In genomic region chr22:27107005-27107404, GRCh38 we compare ENCODE assay signal across 21 cellular contexts.
DNase-seq lines count a peak whose midpoint lies in the region; ATAC-seq, FAIRE-seq and TF ChIP-seq lines count a peak whose summit lies in the region.
"Had no signal": no experiment of that assay in that cellular context is flagged by ENCODE, and none has a peak within 500 bp of the region (broad histone marks: within the 10 kb centered on the region; RNA-seq: fewer than 3 reads in every experiment).

No MANE protein-coding gene starts in this region.

- TF ChIP-seq CTCF in A549 (IDR thresholded peaks at IDR 0.05), result no peak
- no peak for TF ChIP-seq CTCF in ascending aorta (IDR thresholded peaks at IDR 0.05)

- H3K4me2 ChIP-seq in A549, result no peak overlapping the region; the same call in 1 of the 3 replicates

- ATAC-seq in A549 (no peak), HG02840 (IDR thresholded peaks at IDR 0.05; ENCODE audit: low FRiP score, unreplicated experiment) (no peak)
- ATAC-seq in stimulated activated effector memory CD8-positive, alpha-beta T cell treated with anti-CD3 and anti-CD28 coated beads, Interleukin-12 subunit alpha, Interleukin-12 subunit beta, amount 100 ng/mL, for 72 hours, result no peak

- no peaks in the 10 kb centered on the region for H3K9me3 ChIP-seq in A549
- no peaks in the 10 kb centered on the region for H3K9me3 ChIP-seq in ascending aorta
- H3K9me3 ChIP-seq in stomach smooth muscle (ENCODE audit: control insufficient read depth in 2 of 2, low read length in 2 of 2), result no peaks in the 10 kb centered on the region
- H3K9me3 ChIP-seq: Caco-2, MG63 had no signal

- no peak overlapping the region for H3K4me3 Mint-ChIP-seq in stimulated activated effector memory CD8-positive, alpha-beta T cell treated with anti-CD3 and anti-CD28 coated beads, Interleukin-12 subunit alpha, Interleukin-12 subunit beta, amount 100 ng/mL, for 72 hours
- H3K4me3 Mint-ChIP-seq: B cell; CD4-positive, CD25-positive, alpha-beta regulatory T cell; H9 had no signal

- H3K9me3 Mint-ChIP-seq in stimulated activated effector memory CD8-positive, alpha-beta T cell treated with anti-CD3 and anti-CD28 coated beads, Interleukin-12 subunit alpha, Interleukin-12 subunit beta, amount 100 ng/mL, for 72 hours, result peaks cover 4% of the 10 kb centered on the region
- H3K9me3 Mint-ChIP-seq: H9 had no signal

- no peaks in the 10 kb centered on the region for H3K36me3 Mint-ChIP-seq in stimulated activated effector memory CD8-positive, alpha-beta T cell treated with anti-CD3 and anti-CD28 coated beads, Interleukin-12 subunit alpha, Interleukin-12 subunit beta, amount 100 ng/mL, for 72 hours
- H3K36me3 Mint-ChIP-seq: CD4-positive, CD25-positive, alpha-beta regulatory T cell had no signal

- WGBS in A549 (ENCODE audit: missing lambda C conversion rate), result 96% methylated on average over 4 of the region's 4 CpGs

- H3K4me3 ChIP-seq in A549 (no peak overlapping the region), ascending aorta (no peak overlapping the region), stomach smooth muscle (ENCODE audit: low read length in 2 of 2) (no peak overlapping the region)
- H3K4me3 ChIP-seq: MG63 had no signal

- H3K27me3 ChIP-seq in ascending aorta (no peaks in the 10 kb centered on the region), stomach smooth muscle (ENCODE audit: control insufficient read depth in 1 of 2, insufficient read depth in 2 of 2, low read length in 2 of 2) (no peaks in the 10 kb centered on the region)
- H3K27me3 ChIP-seq: MG63 had no signal

- no peaks in the 10 kb centered on the region for H3K4me1 Mint-ChIP-seq in stimulated activated effector memory CD8-positive, alpha-beta T cell treated with anti-CD3 and anti-CD28 coated beads, Interleukin-12 subunit alpha, Interleukin-12 subunit beta, amount 100 ng/mL, for 72 hours
- H3K4me1 Mint-ChIP-seq: B cell; CD4-positive, CD25-positive, alpha-beta regulatory T cell had no signal

- CTCF ChIA-PET in A549 (lab: Yijun Ruan, JAX), result interaction anchor here (1.1 kb wide), 1 partner anchor 28 kb away, joined by 4 read pairs; no protein-coding TSS in a partner anchor

- no peak for FAIRE-seq in A549 (lab: Jason Lieb, UNC)
- FAIRE-seq: GM19239 had no signal

- intact Hi-C loops in ascending aorta (cut with DNase I), result loop anchor here (2.0 to 10.0 kb wide), 3 partner anchors 220 to 695 kb away; partner anchors contain the start of gene MN1

- H3K36me3 ChIP-seq in ascending aorta, result no peaks in the 10 kb centered on the region
- H3K36me3 ChIP-seq in stomach smooth muscle (ENCODE audit: control insufficient read depth in 2 of 2, insufficient read depth in 2 of 2, low read length in 2 of 2), result no peaks in the 10 kb centered on the region
- H3K36me3 ChIP-seq: MG63 had no signal

- DNase-seq in A549 (ENCODE audit: low read depth in 1 of 2, low spot score in 1 of 2) (no peak), ascending aorta (ENCODE audit: low spot score in 2 of 2) (peak in 1 of 2 donors; percentile 67), medulla oblongata (ENCODE audit: extremely low spot score) (peak; percentile 24), NCI-H187 treated with DMSO at 0.1 percent for 48 hours (lab: John Stamatoyannopoulos, UW) (no peak), RKO (ENCODE audit: low spot score) (no peak)
- DNase-seq in stimulated activated effector memory CD8-positive, alpha-beta T cell treated with anti-CD3 and anti-CD28 coated beads, Interleukin-12 subunit alpha, Interleukin-12 subunit beta, amount 100 ng/mL, for 72 hours (ENCODE audit: low spot score in 2 of 2), result no peak
- DNase-seq: ACHN; Caco-2; CD4-positive, CD25-positive, alpha-beta regulatory T cell; EL; H9; Karpas-422; MG63; NCI-H2107; NCI-H2227 treated with DMSO at 0.1 percent for 48 hours; NCI-H526 treated with DMSO at 0.1 percent for 48 hours; SIG-M5 had no signal

- H3K4me1 ChIP-seq in A549 (peaks cover 58% of the 10 kb centered on the region), ascending aorta (peaks cover 11 to 57% of the 10 kb centered on the region in 2 donors), stomach smooth muscle (ENCODE audit: control insufficient read depth, insufficient read depth, low read length) (peaks cover 34% of the 10 kb centered on the region)

- H3K9ac ChIP-seq in stomach smooth muscle (ENCODE audit: low read length in 2 of 2), result no peak overlapping the region

- no peak overlapping the region for H3K27ac Mint-ChIP-seq in stimulated activated effector memory CD8-positive, alpha-beta T cell treated with anti-CD3 and anti-CD28 coated beads, Interleukin-12 subunit alpha, Interleukin-12 subunit beta, amount 100 ng/mL, for 72 hours
- H3K27ac Mint-ChIP-seq: B cell; CD4-positive, CD25-positive, alpha-beta regulatory T cell; H9 had no signal

- peak overlapping the region; percentile 94 to 96 for H3K27ac ChIP-seq in A549
- H3K27ac ChIP-seq in ascending aorta, result peak overlapping the region; percentile 68 to 76
- H3K27ac ChIP-seq in stomach smooth muscle (ENCODE audit: low read length), result peak overlapping the region; percentile 77

- TF ChIP-seq POLR2A in A549 (IDR thresholded peaks at IDR 0.05; ENCODE audit: low read length), result no peak

- POLR2A ChIA-PET in A549 (lab: Yijun Ruan, JAX), result no interaction called here

- TF ChIP-seq EP300 in A549 (IDR thresholded peaks at IDR 0.05), result no peak

- TF ChIP-seq RAD21 in A549 (conservative IDR thresholded peaks at IDR 0.05 in 1 of 2, IDR thresholded peaks at IDR 0.05 in 1 of 2), result no peak

TF ChIP-seq in A549, 52 proteins besides CTCF, POLR2A, EP300 and RAD21:
- TF ChIP-seq TFCP2L1 (CRISPR knock-in tag; IDR thresholded peaks at IDR 0.05) (no peak), FOSL2 (IDR thresholded peaks at IDR 0.05) (no peak), FOSL2 (CRISPR knock-in tag; IDR thresholded peaks at IDR 0.05) (no peak), ZFP36 (IDR thresholded peaks at IDR 0.05; ENCODE audit: borderline replicate concordance, partially characterized antibody) (no peak)
